In genomic region chr17:39014044-39014794, GRCh38 we compare ENCODE assay signal across 1 cellular context.
TF ChIP-seq lines count a peak whose summit lies in the region.

No MANE protein-coding gene starts in this region.

TF ChIP-seq in K562, 482 proteins besides CTCF, POLR2A, EP300 and RAD21 (continued from another document and continues in another):
- peak; percentile 96 for TF ChIP-seq RREB1 (CRISPR knock-in tag; IDR thresholded peaks at IDR 0.05)
- 0 out of 2 replicates have a peak, but pooled peaks have one; percentile 47 for TF ChIP-seq HMG20B (CRISPR knock-in tag; IDR thresholded peaks at IDR 0.05)
- TF ChIP-seq NR3C1 (CRISPR knock-in tag; IDR thresholded peaks at IDR 0.05): no peak
- TF ChIP-seq PTTG1 (tag; IDR thresholded peaks at IDR 0.05; ENCODE audit: low read depth): peak; percentile 99
- TF ChIP-seq CBFA2T3 (IDR thresholded peaks at IDR 0.05): no peak
- no peak for TF ChIP-seq TCF7 (IDR thresholded peaks at IDR 0.05; ENCODE audit: borderline replicate concordance)
- TF ChIP-seq CTBP1 (IDR thresholded peaks at IDR 0.05; ENCODE audit: borderline replicate concordance): no peak
- no peak for TF ChIP-seq SPI1 (IDR thresholded peaks at IDR 0.05; ENCODE audit: borderline replicate concordance, low read depth, low read length)
- TF ChIP-seq CHD4 (IDR thresholded peaks at IDR 0.05; ENCODE audit: insufficient read depth, insufficient replicate concordance, low read depth, low read length, poor library complexity, severe bottlenecking): no peak
- no peak for TF ChIP-seq U2AF2 (optimal IDR thresholded peaks at IDR 0.05; ENCODE audit: low read depth, low read length)
- TF ChIP-seq GTF3C2 (IDR thresholded peaks at IDR 0.05; ENCODE audit: borderline replicate concordance, extremely low read depth, insufficient read length): no peak
- TF ChIP-seq ZNF778 (CRISPR knock-in tag; IDR thresholded peaks at IDR 0.05): no peak
- TF ChIP-seq MCM5 (IDR thresholded peaks at IDR 0.05; ENCODE audit: low read depth): no peak
- peak; percentile 87; the same call in 1 of the 2 replicates for TF ChIP-seq ZBTB26 (CRISPR knock-in tag; IDR thresholded peaks at IDR 0.05)
- peak; percentile 76; the same call in 1 of the 2 replicates for TF ChIP-seq ZNF696 (CRISPR knock-in tag; conservative IDR thresholded peaks at IDR 0.05)
- no peak for TF ChIP-seq SRSF3 (IDR thresholded peaks at IDR 0.05; ENCODE audit: insufficient read depth, low read length)
- no peak for TF ChIP-seq BCLAF1 (IDR thresholded peaks at IDR 0.05; ENCODE audit: borderline replicate concordance in 1 of 2, control insufficient read depth in 1 of 2, low read depth in 2 of 2, low read length in 1 of 2)
- no peak for TF ChIP-seq HNRNPH1 (optimal IDR thresholded peaks at IDR 0.05; ENCODE audit: low read depth, low read length)
- peak; percentile 45 for TF ChIP-seq USF1 (CRISPR knock-in tag; IDR thresholded peaks at IDR 0.05)
- TF ChIP-seq CSDE1 (IDR thresholded peaks at IDR 0.05): no peak
- no peak for TF ChIP-seq BRF1 (IDR thresholded peaks at IDR 0.05; ENCODE audit: borderline replicate concordance, extremely low read depth, insufficient read length)
- peak; percentile 81; the same call in 1 of the 2 replicates for TF ChIP-seq SLC30A9 (CRISPR knock-in tag; IDR thresholded peaks at IDR 0.05)
- TF ChIP-seq ETV6 (IDR thresholded peaks at IDR 0.05; ENCODE audit: borderline replicate concordance in 1 of 2, low read depth in 2 of 2, low read length in 1 of 2): no peak
- no peak for TF ChIP-seq ETV6 (CRISPR knock-in tag; IDR thresholded peaks at IDR 0.05; ENCODE audit: borderline replicate concordance)
- peak; percentile 91 for TF ChIP-seq FOXO4 (CRISPR knock-in tag; IDR thresholded peaks at IDR 0.05)
- TF ChIP-seq MEF2A (IDR thresholded peaks at IDR 0.05; ENCODE audit: control insufficient read depth, low read depth, low read length): no peak
- TF ChIP-seq CREM (IDR thresholded peaks at IDR 0.05; ENCODE audit: low read depth): no peak
- TF ChIP-seq ZZZ3 (IDR thresholded peaks at IDR 0.05): no peak
- no peak for TF ChIP-seq ZNF184 (CRISPR knock-in tag; IDR thresholded peaks at IDR 0.05)
- TF ChIP-seq MBD1 (CRISPR knock-in tag; IDR thresholded peaks at IDR 0.05): peak; percentile 84; the same call in 1 of the 2 replicates
- peak; percentile 84 for TF ChIP-seq BCL6 (CRISPR knock-in tag; IDR thresholded peaks at IDR 0.05)
- no peak for TF ChIP-seq LARP7 (IDR thresholded peaks at IDR 0.05)
- peak; percentile 92 for TF ChIP-seq IFI16 (CRISPR knock-in tag; IDR thresholded peaks at IDR 0.05)
- TF ChIP-seq ZMIZ1 (IDR thresholded peaks at IDR 0.05; ENCODE audit: low read depth in 2 of 2, low read length in 2 of 2): no peak
- no peak for TF ChIP-seq ILF3 (IDR thresholded peaks at IDR 0.05; ENCODE audit: borderline replicate concordance)
- no peak for TF ChIP-seq SFPQ (IDR thresholded peaks at IDR 0.05; ENCODE audit: low read depth, low read length)
